ENCODE assay signal across 2 cellular contexts in the genomic region with DNA sequence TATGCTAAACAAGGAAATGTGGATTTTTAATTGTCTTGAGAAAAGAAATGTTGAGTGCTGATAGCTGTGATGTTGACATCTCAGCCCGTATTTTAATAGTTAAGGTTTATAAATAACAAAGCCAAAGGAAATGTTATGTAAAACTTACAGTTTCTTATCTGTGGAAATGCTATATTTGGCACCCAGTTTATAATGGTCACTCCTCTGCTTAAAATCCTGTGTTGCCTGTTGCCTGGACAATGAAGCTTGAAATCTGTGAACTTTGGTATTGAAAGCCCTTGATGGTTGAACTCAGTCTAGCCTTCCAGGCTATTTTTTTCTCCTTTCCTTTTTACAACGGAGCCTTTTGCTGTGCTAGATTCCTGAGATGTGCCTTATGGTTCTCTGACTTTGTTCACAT.
TF ChIP-seq lines count a peak whose summit lies in the region.

No MANE protein-coding gene starts in this region.

TF ChIP-seq in endothelial cell of umbilical vein, 7 proteins besides CTCF, POLR2A, EP300 and RAD21 (continued from another document):
- no peak for TF ChIP-seq JUN (IDR thresholded peaks at IDR 0.05; ENCODE audit: borderline replicate concordance, insufficient read depth, insufficient read length, low read depth)

TF ChIP-seq in liver, 16 proteins besides CTCF, POLR2A, EP300 and RAD21 (continued from another document):
- TF ChIP-seq, protein P1, sequence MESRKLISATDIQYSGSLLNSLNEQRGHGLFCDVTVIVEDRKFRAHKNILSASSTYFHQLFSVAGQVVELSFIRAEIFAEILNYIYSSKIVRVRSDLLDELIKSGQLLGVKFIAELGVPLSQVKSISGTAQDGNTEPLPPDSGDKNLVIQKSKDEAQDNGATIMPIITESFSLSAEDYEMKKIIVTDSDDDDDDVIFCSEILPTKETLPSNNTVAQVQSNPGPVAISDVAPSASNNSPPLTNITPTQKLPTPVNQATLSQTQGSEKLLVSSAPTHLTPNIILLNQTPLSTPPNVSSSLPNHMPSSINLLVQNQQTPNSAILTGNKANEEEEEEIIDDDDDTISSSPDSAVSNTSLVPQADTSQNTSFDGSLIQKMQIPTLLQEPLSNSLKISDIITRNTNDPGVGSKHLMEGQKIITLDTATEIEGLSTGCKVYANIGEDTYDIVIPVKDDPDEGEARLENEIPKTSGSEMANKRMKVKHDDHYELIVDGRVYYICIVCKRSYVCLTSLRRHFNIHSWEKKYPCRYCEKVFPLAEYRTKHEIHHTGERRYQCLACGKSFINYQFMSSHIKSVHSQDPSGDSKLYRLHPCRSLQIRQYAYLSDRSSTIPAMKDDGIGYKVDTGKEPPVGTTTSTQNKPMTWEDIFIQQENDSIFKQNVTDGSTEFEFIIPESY (IDR thresholded peaks at IDR 0.05), result no peak
